In the genomic region with DNA sequence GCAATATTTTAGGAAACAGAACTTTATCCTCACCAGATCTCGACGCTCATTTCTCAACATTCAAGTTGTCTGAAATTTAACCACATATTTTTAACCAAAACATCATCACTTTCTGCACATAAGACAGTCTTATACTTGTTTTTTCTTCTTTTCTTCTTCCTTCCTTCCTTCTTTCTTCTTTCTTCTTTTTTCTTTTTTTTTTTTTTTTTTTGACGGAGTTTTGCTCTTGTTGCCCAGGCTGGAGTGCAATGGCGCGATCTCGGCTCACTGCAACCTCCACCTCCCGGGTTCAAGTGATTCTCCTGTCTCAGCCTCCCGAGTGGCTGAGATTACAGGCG, we compare ENCODE assay signal across 13 cellular contexts. TPM values are rescaled to one million over a fixed set of nuclear protein-coding genes. Genes with fewer than 3 reads are reported as not detected.
"Had no signal": no experiment of that assay in that cellular context is flagged by ENCODE, and none has a peak within 500 bp of the region (broad histone marks: within the 10 kb centered on the region; RNA-seq: fewer than 3 reads in every experiment).

No MANE protein-coding gene starts in this region.

RNA-seq across cellular contexts. Expression of a gene that starts 2.3 kb away (rescaled TPM):
- total RNA-seq: endodermal cell, glomerular endothelial cell, osteocyte, skeletal muscle tissue had no signal
- polyA plus RNA-seq: neural cell had no signal

RNA-seq across cellular contexts. Expression of a gene that starts 5.8 kb away (rescaled TPM):
- total RNA-seq: endodermal cell, esophagus mucosa, glomerular endothelial cell, left lobe of liver, osteocyte, prostate gland, right atrium auricular region, thoracic aorta, tibial nerve had no signal
- polyA plus RNA-seq: neural cell had no signal

RNA-seq across cellular contexts. Expression of a gene that starts 27.3 kb away (rescaled TPM):
- total RNA-seq: endodermal cell, gastrocnemius medialis, glomerular endothelial cell, osteocyte, right atrium auricular region had no signal
- polyA plus RNA-seq: liver, neural cell had no signal
